In genomic region chr12:57518920-57519757, GRCh38 we compare ENCODE assay signal across 1 cellular context.
TF ChIP-seq lines count a peak whose summit lies in the region.

No MANE protein-coding gene starts in this region.

TF ChIP-seq in HepG2, 621 proteins besides CTCF, POLR2A, EP300 and RAD21 (continues in another document):
- TF ChIP-seq FOXC1 (CRISPR knock-in tag; IDR thresholded peaks at IDR 0.05; ENCODE audit: borderline replicate concordance) (no peak), POLR2G (IDR thresholded peaks at IDR 0.05; ENCODE audit: low read depth, low read length) (peak; percentile 7; the same call in 1 of the 2 replicates), ZNF605 (CRISPR knock-in tag; IDR thresholded peaks at IDR 0.05) (no peak), ZNF670 (CRISPR knock-in tag; IDR thresholded peaks at IDR 0.05; ENCODE audit: borderline replicate concordance) (0 out of 2 replicates have a peak, but pooled peaks have one; percentile 54), ZNF414 (CRISPR knock-in tag; IDR thresholded peaks at IDR 0.05) (no peak), SP2 (CRISPR knock-in tag; IDR thresholded peaks at IDR 0.05) (no peak), FOXK1 (CRISPR knock-in tag; IDR thresholded peaks at IDR 0.05; ENCODE audit: borderline replicate concordance, low read depth) (no peak), SNAI1 (CRISPR knock-in tag; IDR thresholded peaks at IDR 0.05; ENCODE audit: borderline replicate concordance) (no peak), ZSCAN31 (CRISPR knock-in tag; IDR thresholded peaks at IDR 0.05; ENCODE audit: low read depth) (0 out of 2 replicates have a peak, but pooled peaks have one; percentile 34), POLR2AphosphoS2 (IDR thresholded peaks at IDR 0.05; ENCODE audit: low read depth, low read length) (peak; percentile 53; the same call in 1 of the 2 replicates), BHLHE40 (IDR thresholded peaks at IDR 0.05; ENCODE audit: low read length) (no peak), NCOA2 (CRISPR knock-in tag; IDR thresholded peaks at IDR 0.05) (no peak), ZNF34 (CRISPR knock-in tag; IDR thresholded peaks at IDR 0.05; ENCODE audit: borderline replicate concordance) (no peak), ZNF136 (CRISPR knock-in tag; IDR thresholded peaks at IDR 0.05; ENCODE audit: low read depth) (no peak), KAT8 (CRISPR knock-in tag; IDR thresholded peaks at IDR 0.05) (no peak), ZGPAT (CRISPR knock-in tag; IDR thresholded peaks at IDR 0.05) (no peak), ZBTB10 (CRISPR knock-in tag; IDR thresholded peaks at IDR 0.05; ENCODE audit: borderline replicate concordance) (no peak), ZKSCAN5 (CRISPR knock-in tag; IDR thresholded peaks at IDR 0.05) (no peak), NAIF1 (CRISPR knock-in tag; IDR thresholded peaks at IDR 0.05; ENCODE audit: borderline replicate concordance) (0 out of 2 replicates have a peak, but pooled peaks have one; percentile 0), SRF (IDR thresholded peaks at IDR 0.05; ENCODE audit: low read depth, low read length) (no peak), ZFX (CRISPR knock-in tag; IDR thresholded peaks at IDR 0.05; ENCODE audit: low read depth) (no peak), KLF9 (CRISPR knock-in tag; IDR thresholded peaks at IDR 0.05; ENCODE audit: low read depth) (no peak), NONO (IDR thresholded peaks at IDR 0.05) (no peak), NONO (CRISPR knock-in tag; conservative IDR thresholded peaks at IDR 0.05) (0 out of 2 replicates have a peak, but pooled peaks have one; percentile 17), ZNF850 (CRISPR knock-in tag; conservative IDR thresholded peaks at IDR 0.05) (no peak), STAT5B (CRISPR knock-in tag; IDR thresholded peaks at IDR 0.05) (no peak), ZNF276 (CRISPR knock-in tag; IDR thresholded peaks at IDR 0.05; ENCODE audit: low read depth) (no peak), ZNF33B (CRISPR knock-in tag; IDR thresholded peaks at IDR 0.05) (0 out of 2 replicates have a peak, but pooled peaks have one; percentile 17), ZBTB1 (CRISPR knock-in tag; IDR thresholded peaks at IDR 0.05; ENCODE audit: borderline replicate concordance) (no peak), ZNF333 (CRISPR knock-in tag; IDR thresholded peaks at IDR 0.05; ENCODE audit: borderline replicate concordance) (no peak), NR3C1 (CRISPR knock-in tag; IDR thresholded peaks at IDR 0.05) (no peak), ZNF335 (CRISPR knock-in tag; IDR thresholded peaks at IDR 0.05) (0 out of 2 replicates have a peak, but pooled peaks have one; percentile 6), NFYB (CRISPR knock-in tag; IDR thresholded peaks at IDR 0.05) (no peak), ZNF770 (CRISPR knock-in tag; IDR thresholded peaks at IDR 0.05) (no peak), NFE2 (CRISPR knock-in tag; IDR thresholded peaks at IDR 0.05) (no peak), ZNF616 (CRISPR knock-in tag; IDR thresholded peaks at IDR 0.05; ENCODE audit: low read depth) (no peak), MAZ (IDR thresholded peaks at IDR 0.05; ENCODE audit: borderline replicate concordance, low read depth, low read length) (no peak), MAZ (CRISPR knock-in tag; IDR thresholded peaks at IDR 0.05; ENCODE audit: low read depth) (no peak), GZF1 (CRISPR knock-in tag; IDR thresholded peaks at IDR 0.05) (0 out of 2 replicates have a peak, but pooled peaks have one; percentile 11), GPN1 (CRISPR knock-in tag; IDR thresholded peaks at IDR 0.05; ENCODE audit: borderline replicate concordance) (no peak), CEBPG (CRISPR knock-in tag; IDR thresholded peaks at IDR 0.05) (peak; percentile 74), MEIS2 (CRISPR knock-in tag; IDR thresholded peaks at IDR 0.05) (no peak), PITX1 (CRISPR knock-in tag; IDR thresholded peaks at IDR 0.05) (peak; percentile 84), ZNF558 (CRISPR knock-in tag; IDR thresholded peaks at IDR 0.05; ENCODE audit: borderline replicate concordance) (0 out of 2 replicates have a peak, but pooled peaks have one; percentile 6), ZNF552 (CRISPR knock-in tag; IDR thresholded peaks at IDR 0.05; ENCODE audit: borderline replicate concordance) (no peak), ZUFSP (CRISPR knock-in tag; IDR thresholded peaks at IDR 0.05; ENCODE audit: borderline replicate concordance) (no peak), HIVEP1 (CRISPR knock-in tag; IDR thresholded peaks at IDR 0.05) (no peak), ZNF83 (CRISPR knock-in tag; IDR thresholded peaks at IDR 0.05; ENCODE audit: borderline replicate concordance) (no peak), RERE (CRISPR knock-in tag; IDR thresholded peaks at IDR 0.05; ENCODE audit: low read depth) (no peak), ZNF33A (CRISPR knock-in tag; IDR thresholded peaks at IDR 0.05; ENCODE audit: borderline replicate concordance) (0 out of 2 replicates have a peak, but pooled peaks have one; percentile 43), MED13 (CRISPR knock-in tag; IDR thresholded peaks at IDR 0.05) (no peak; the same call in 1 of the 2 replicates), SCMH1 (CRISPR knock-in tag; IDR thresholded peaks at IDR 0.05; ENCODE audit: borderline replicate concordance) (no peak), ZNF235 (CRISPR knock-in tag; IDR thresholded peaks at IDR 0.05; ENCODE audit: borderline replicate concordance) (no peak)
